ENCODE assay signal across 8 cellular contexts in genomic region chr3:187889601-187890404, GRCh38.
DNase-seq lines count a peak whose midpoint lies in the region; ATAC-seq and TF ChIP-seq lines count a peak whose summit lies in the region.

No MANE protein-coding gene starts in this region.

- 87% methylated on average over 16 of the region's 20 CpGs for WGBS in hepatocyte (ENCODE audit: low lambda C conversion rate, missing lambda C conversion rate)
- WGBS in upper lobe of left lung, 2 donors: 88 to 92% methylated on average over 20 of the region's 20 CpGs

- no peaks in the 10 kb centered on the region for H3K9me2 ChIP-seq in hepatocyte (replicated peaks; ENCODE audit: insufficient read depth)

- POLR2A ChIA-PET in CD4-positive, alpha-beta memory T cell (lab: Charles Lee; ENCODE audit: partially characterized antibody): no interaction called here

- no peaks in the 10 kb centered on the region for H3K4me1 ChIP-seq in hepatocyte (ENCODE audit: insufficient read depth)
- H3K4me1 ChIP-seq in upper lobe of left lung: peaks cover 0 to 11% (median 2%) of the 10 kb centered on the region in 4 donors
- H3K4me1 ChIP-seq in CD4-positive, alpha-beta memory T cell (ENCODE audit: insufficient read depth, low read length): no peaks in the 10 kb centered on the region

- CTCF ChIA-PET in CD4-positive, alpha-beta memory T cell (lab: Charles Lee; ENCODE audit: partially characterized antibody): no interaction called here

- H3K9me3 Mint-ChIP-seq in activated naive CD4-positive, alpha-beta T cell treated with anti-CD3 and anti-CD28 coated beads, Interleukin-2, amount 50 U/mL, for 24 hours: no peaks in the 10 kb centered on the region
- H3K9me3 Mint-ChIP-seq in activated naive CD4-positive, alpha-beta T cell treated with anti-CD3 and anti-CD28 coated beads, Interleukin-2, amount 50 U/mL, for 72 hours: peaks cover 0 to 6% of the 10 kb centered on the region in 2 donors
- H3K9me3 Mint-ChIP-seq in CD4-positive, alpha-beta memory T cell: no peaks in the 10 kb centered on the region

- TF ChIP-seq CTCF in hepatocyte (IDR thresholded peaks at IDR 0.05; ENCODE audit: poor library complexity) (no peak), upper lobe of left lung (IDR thresholded peaks at IDR 0.05) (no peak)

- H3K4me3 ChIP-seq in hepatocyte (no peak overlapping the region), upper lobe of left lung (no peak overlapping the region)
- H3K4me3 ChIP-seq in CD4-positive, alpha-beta memory T cell (ENCODE audit: low read length in 2 of 2): no peak overlapping the region

- H3K36me3 Mint-ChIP-seq in activated naive CD4-positive, alpha-beta T cell treated with anti-CD3 and anti-CD28 coated beads, Interleukin-2, amount 50 U/mL, for 24 hours: no peaks in the 10 kb centered on the region
- H3K36me3 Mint-ChIP-seq in activated naive CD4-positive, alpha-beta T cell treated with anti-CD3 and anti-CD28 coated beads, Interleukin-2, amount 50 U/mL, for 72 hours: peaks cover 0 to 6% of the 10 kb centered on the region in 2 donors
- H3K36me3 Mint-ChIP-seq in CD4-positive, alpha-beta memory T cell: no peaks in the 10 kb centered on the region

- no peak for TF ChIP-seq EP300 in upper lobe of left lung (IDR thresholded peaks at IDR 0.05)

- H2AFZ ChIP-seq in hepatocyte: no peak overlapping the region

- no peaks in the 10 kb centered on the region for H3K36me3 ChIP-seq in hepatocyte (replicated peaks; ENCODE audit: insufficient read depth, low read depth)
- H3K36me3 ChIP-seq in upper lobe of left lung: no peaks in the 10 kb centered on the region
- no peaks in the 10 kb centered on the region for H3K36me3 ChIP-seq in CD4-positive, alpha-beta memory T cell (ENCODE audit: insufficient read depth, low read length)

- H4K20me1 ChIP-seq in hepatocyte (ENCODE audit: insufficient read depth, poor library complexity, severe bottlenecking): no peaks in the 10 kb centered on the region

- H3K79me2 ChIP-seq in hepatocyte: no peaks in the 10 kb centered on the region

- H3K9me3 ChIP-seq in hepatocyte (ENCODE audit: low read depth): no peaks in the 10 kb centered on the region
- no peaks in the 10 kb centered on the region for H3K9me3 ChIP-seq in upper lobe of left lung
- no peaks in the 10 kb centered on the region for H3K9me3 ChIP-seq in CD4-positive, alpha-beta memory T cell (ENCODE audit: control insufficient read depth in 1 of 2, low read length in 2 of 2)

- peaks cover 6% of the 10 kb centered on the region for H3K4me1 Mint-ChIP-seq in activated naive CD4-positive, alpha-beta T cell treated with anti-CD3 and anti-CD28 coated beads, Interleukin-2, amount 50 U/mL, for 24 hours
- H3K4me1 Mint-ChIP-seq in CD4-positive, alpha-beta memory T cell: peaks cover 4 to 9% (median 5%) of the 10 kb centered on the region in 4 donors

- ATAC-seq in activated naive CD4-positive, alpha-beta T cell treated with anti-CD3 and anti-CD28 coated beads, Interleukin-2, amount 50 U/mL, for 72 hours: no peak
- peak; percentile 49 to 64 for ATAC-seq in upper lobe of left lung (ENCODE audit: low FRiP score in 2 of 2)

- H3K27me3 ChIP-seq in hepatocyte (no peaks in the 10 kb centered on the region), upper lobe of left lung (no peaks in the 10 kb centered on the region)
- no peaks in the 10 kb centered on the region for H3K27me3 ChIP-seq in CD4-positive, alpha-beta memory T cell (ENCODE audit: insufficient read depth, low read length)

- no peak for TF ChIP-seq POLR2A in upper lobe of left lung (IDR thresholded peaks at IDR 0.05)

- H3K27ac ChIP-seq in hepatocyte (no peak overlapping the region), upper lobe of left lung (peak overlapping the region in 1 of 4 donors; percentile 40)
- H3K27ac ChIP-seq in CD4-positive, alpha-beta memory T cell (ENCODE audit: low read depth, low read length): no peak overlapping the region

- intact Hi-C loops in CD4-positive, alpha-beta memory T cell (cut with micrococcal nuclease): no loop called here

- DNase-seq in activated naive CD4-positive, alpha-beta T cell treated with anti-CD3 and anti-CD28 coated beads, Interleukin-2, amount 50 U/mL, for 72 hours (ENCODE audit: low spot score in 2 of 2): no peak
- DNase-seq in SW480 (ENCODE audit: low spot score): peak; percentile 18
- DNase-seq in hepatocyte (ENCODE audit: low spot score): no peak
- peak in 1 of 2 donors; percentile 45 for DNase-seq in upper lobe of left lung
- no peak for DNase-seq in AG08395 (ENCODE audit: low spot score)
- DNase-seq in CD4-positive, alpha-beta memory T cell: no peak
- no peak for DNase-seq in NCI-H2171 (lab: John Stamatoyannopoulos, UW)

- peak overlapping the region; percentile 26 for H3K4me2 ChIP-seq in hepatocyte

- peak overlapping the region; percentile 82 for H3K27ac Mint-ChIP-seq in activated naive CD4-positive, alpha-beta T cell treated with anti-CD3 and anti-CD28 coated beads, Interleukin-2, amount 50 U/mL, for 24 hours
- peak overlapping the region in 1 of 2 donors; percentile 13 for H3K27ac Mint-ChIP-seq in activated naive CD4-positive, alpha-beta T cell treated with anti-CD3 and anti-CD28 coated beads, Interleukin-2, amount 50 U/mL, for 72 hours
- H3K27ac Mint-ChIP-seq in CD4-positive, alpha-beta memory T cell: peak overlapping the region in 2 of 7 donors; percentile 56 to 57

- no peaks in the 10 kb centered on the region for H3K27me3 Mint-ChIP-seq in activated naive CD4-positive, alpha-beta T cell treated with anti-CD3 and anti-CD28 coated beads, Interleukin-2, amount 50 U/mL, for 24 hours
- peaks cover 0 to 4% of the 10 kb centered on the region in 2 donors for H3K27me3 Mint-ChIP-seq in CD4-positive, alpha-beta memory T cell

- no peak overlapping the region for H3K4me3 Mint-ChIP-seq in activated naive CD4-positive, alpha-beta T cell treated with anti-CD3 and anti-CD28 coated beads, Interleukin-2, amount 50 U/mL, for 24 hours
- peak overlapping the region in 3 of 8 donors; percentile 1 to 64 (median 3) for H3K4me3 Mint-ChIP-seq in CD4-positive, alpha-beta memory T cell

Comparison
In these comparisons a context has a peak if more than half of its experiments do, and no peak if none do; other contexts are left out.
1. ATAC-seq: peak in upper lobe of left lung (2 of 2); none in activated naive CD4-positive, alpha-beta T cell treated with anti-CD3 and anti-CD28 coated beads, Interleukin-2, amount 50 U/mL, for 72 hours (0 of 2).